19 cellular contexts compared by ENCODE assay signal in genomic region chr12:57165741-57166140, GRCh38. TPM values are rescaled to one million over a fixed set of nuclear protein-coding genes. Genes with fewer than 3 reads are reported as not detected.
DNase-seq lines count a peak whose midpoint lies in the region; ATAC-seq and TF ChIP-seq lines count a peak whose summit lies in the region.
"Had no signal": no experiment of that assay in that cellular context is flagged by ENCODE, and none has a peak within 500 bp of the region (broad histone marks: within the 10 kb centered on the region; RNA-seq: fewer than 3 reads in every experiment).

No MANE protein-coding gene starts in this region.

- H3K4me3 Mint-ChIP-seq in Calu3 (ENCODE audit: low read depth, unreplicated experiment): no peak overlapping the region
- no peak overlapping the region for H3K4me3 Mint-ChIP-seq in stimulated activated naive CD8-positive, alpha-beta T cell treated with anti-CD3 and anti-CD28 coated beads, Interleukin-15, amount 100 ng/mL, for 72 hours
- H3K4me3 Mint-ChIP-seq: activated CD4-positive, alpha-beta memory T cell treated with anti-CD3 and anti-CD28 coated beads, Interleukin-2, amount 10 ng/mL, durations not matched to agents 7 days and 5 days; activated naive CD8-positive, alpha-beta T cell treated with anti-CD3 and anti-CD28 coated beads, Interleukin-2, amount 50 U/mL, for 24 hours; natural killer cell treated with Interleukin-12 subunit alpha and Interleukin-12 subunit beta and Interleukin-15 and Interleukin-18, amount 100 ng/mL, for 72 hours had no signal

- H3K4ac ChIP-seq in neuronal stem cell (ENCODE audit: low read length): no peak overlapping the region

- H2AFZ ChIP-seq in mammary epithelial cell (ENCODE audit: low read depth, low read length): no peak overlapping the region
- no peak overlapping the region for H2AFZ ChIP-seq in neuronal stem cell (ENCODE audit: low read length)

- in situ Hi-C loops in mammary epithelial cell (cut with MboI; ENCODE audit: low sequenced_read_pairs in 2 of 2): no loop called here

- no peaks in the 10 kb centered on the region for H4K20me1 ChIP-seq in mammary epithelial cell (ENCODE audit: insufficient read depth, low read length)

- intact Hi-C loops in Calu3 (cut with micrococcal nuclease; ENCODE audit: unreplicated experiment) (no loop called here), mammary epithelial cell (cut with micrococcal nuclease) (no loop called here)

- BruUV-seq in Calu3 (replicated peaks; lab: Mats Ljungman, UMichigan) (no TSS peak), mammary epithelial cell (replicated peaks; lab: Mats Ljungman, UMichigan) (no TSS peak)

- no peaks in the 10 kb centered on the region for H3K79me1 ChIP-seq in neuronal stem cell (ENCODE audit: low read depth, low read length)

- H3K4me1 Mint-ChIP-seq in Calu3 (ENCODE audit: low read depth, unreplicated experiment): peaks cover 23% of the 10 kb centered on the region
- H3K4me1 Mint-ChIP-seq in stimulated activated naive CD8-positive, alpha-beta T cell treated with anti-CD3 and anti-CD28 coated beads, Interleukin-15, amount 100 ng/mL, for 72 hours: peaks cover 15% of the 10 kb centered on the region

- H2AK5ac ChIP-seq in neuronal stem cell (ENCODE audit: low read depth, low read length): no peak overlapping the region

- H3K27me3 ChIP-seq in mammary epithelial cell (ENCODE audit: insufficient read depth, low read length) (no peaks in the 10 kb centered on the region), neuronal stem cell (ENCODE audit: control insufficient read depth in 3 of 3, insufficient read depth in 3 of 3, low read depth in 1 of 3, low read length in 3 of 3) (no peaks in the 10 kb centered on the region)
- H3K27me3 ChIP-seq: BLaER1 treated with 17β-estradiol and CSF1 and Interleukin-3, amounts not matched to agents 10 nM and 100 nM had no signal

- H3K27ac ChIP-seq in mammary epithelial cell (ENCODE audit: insufficient read depth, low read depth, low read length): no peak overlapping the region
- no peak overlapping the region for H3K27ac ChIP-seq in neuronal stem cell (replicated peaks; ENCODE audit: low read length)
- H3K27ac ChIP-seq: lower lobe of right lung had no signal

- no peak overlapping the region for H2BK12ac ChIP-seq in neuronal stem cell (ENCODE audit: low read length)

- H4K8ac ChIP-seq in neuronal stem cell (ENCODE audit: low read depth, low read length): no peak overlapping the region

- no peak overlapping the region for H4K91ac ChIP-seq in neuronal stem cell (ENCODE audit: low read depth, low read length, poor library complexity)

- ATAC-seq in HG02884 (IDR thresholded peaks at IDR 0.05; ENCODE audit: unreplicated experiment): no peak
- no peak for ATAC-seq in stimulated activated naive CD8-positive, alpha-beta T cell treated with anti-CD3 and anti-CD28 coated beads, Interleukin-15, amount 100 ng/mL, for 72 hours
- ATAC-seq: activated naive CD8-positive, alpha-beta T cell treated with anti-CD3 and anti-CD28 coated beads, Interleukin-2, amount 50 U/mL, for 24 hours; K562; lower lobe of right lung; natural killer cell treated with Interleukin-12 subunit alpha and Interleukin-12 subunit beta and Interleukin-15 and Interleukin-18, amount 100 ng/mL, for 72 hours had no signal

- dilution Hi-C loops in mammary epithelial cell (cut with HindIII; ENCODE audit: low sequenced_read_pairs): no loop called here

- 70% methylated on average over 16 of the region's 19 CpGs for WGBS in mammary epithelial cell (ENCODE audit: low coverage, missing lambda C conversion rate)
- no CpG with 5 or more reads among the region's 19 CpGs for WGBS in neuronal stem cell (ENCODE audit: extremely low coverage in 2 of 2, insufficient read length in 2 of 2, insufficient replicate concordance in 1 of 2), 2 donors

- H3K36me3 ChIP-seq in mammary epithelial cell (ENCODE audit: insufficient read depth, low read length): no peaks in the 10 kb centered on the region
- peaks cover 58 to 100% of the 10 kb centered on the region in 2 donors for H3K36me3 ChIP-seq in neuronal stem cell (replicated peaks in 1 of 2; ENCODE audit: control insufficient read depth in 2 of 2, insufficient read depth in 2 of 2, low read length in 2 of 2)

- H3K23ac ChIP-seq in neuronal stem cell (ENCODE audit: low read depth, low read length, poor library complexity): peak overlapping the region; percentile 77

- H2BK15ac ChIP-seq in neuronal stem cell (ENCODE audit: low read length): no peak overlapping the region

- H3K27ac Mint-ChIP-seq in Calu3 (ENCODE audit: unreplicated experiment): no peak overlapping the region
- H3K27ac Mint-ChIP-seq in stimulated activated naive CD8-positive, alpha-beta T cell treated with anti-CD3 and anti-CD28 coated beads, Interleukin-15, amount 100 ng/mL, for 72 hours: no peak overlapping the region
- H3K27ac Mint-ChIP-seq: activated CD4-positive, alpha-beta memory T cell treated with anti-CD3 and anti-CD28 coated beads, Interleukin-2, amount 10 ng/mL, durations not matched to agents 7 days and 5 days; activated naive CD8-positive, alpha-beta T cell treated with anti-CD3 and anti-CD28 coated beads, Interleukin-2, amount 50 U/mL, for 24 hours; natural killer cell treated with Interleukin-12 subunit alpha and Interleukin-12 subunit beta and Interleukin-15 and Interleukin-18, amount 100 ng/mL, for 72 hours had no signal

- H3K9me3 ChIP-seq in mammary epithelial cell (replicated peaks; ENCODE audit: insufficient read depth, low read length): no peaks in the 10 kb centered on the region
- H3K9me3 ChIP-seq in neuronal stem cell (replicated peaks in 1 of 2; ENCODE audit: control insufficient read depth in 2 of 2, insufficient read depth in 1 of 2, low read depth in 1 of 2, low read length in 2 of 2): no peaks in the 10 kb centered on the region
- H3K9me3 ChIP-seq: BLaER1 treated with 17β-estradiol and CSF1 and Interleukin-3, amounts not matched to agents 10 nM and 100 nM; lower lobe of right lung had no signal

- no peak overlapping the region for H3K4me2 ChIP-seq in mammary epithelial cell (ENCODE audit: insufficient read depth, low read depth, low read length)
- H3K4me2 ChIP-seq in neuronal stem cell (ENCODE audit: insufficient read depth, low read length, poor library complexity, severe bottlenecking): no peak overlapping the region

- peaks cover 27% of the 10 kb centered on the region for H3K4me1 ChIP-seq in mammary epithelial cell (ENCODE audit: insufficient read depth, low read length)
- H3K4me1 ChIP-seq in neuronal stem cell (ENCODE audit: control insufficient read depth in 2 of 2, insufficient read depth in 1 of 2, low read depth in 1 of 2, low read length in 2 of 2): no peaks in the 10 kb centered on the region
- H3K4me1 ChIP-seq: lower lobe of right lung had no signal

- TF ChIP-seq CTCF in Calu3 (IDR thresholded peaks at IDR 0.05; ENCODE audit: unreplicated experiment) (no peak), mammary epithelial cell (conservative IDR thresholded peaks at IDR 0.05 in 1 of 2, IDR thresholded peaks at IDR 0.05 in 1 of 2; ENCODE audit: extremely low read depth in 1 of 2, insufficient read depth in 1 of 2, low read depth in 1 of 2, low read length in 2 of 2) (no peak)

- H2BK5ac ChIP-seq in neuronal stem cell (ENCODE audit: low read length): no peak overlapping the region

- no peak overlapping the region for H2BK120ac ChIP-seq in neuronal stem cell (ENCODE audit: low read depth, low read length)

- no peaks in the 10 kb centered on the region for H3K36me3 Mint-ChIP-seq in Calu3 (ENCODE audit: insufficient read depth, unreplicated experiment)
- H3K36me3 Mint-ChIP-seq: natural killer cell treated with Interleukin-12 subunit alpha and Interleukin-12 subunit beta and Interleukin-15 and Interleukin-18, amount 100 ng/mL, for 72 hours had no signal

- H3K9ac ChIP-seq in mammary epithelial cell (ENCODE audit: insufficient read depth, low read length) (no peak overlapping the region), neuronal stem cell (ENCODE audit: low read depth, low read length, poor library complexity) (no peak overlapping the region)

- H3K9me3 Mint-ChIP-seq in Calu3 (ENCODE audit: low read depth, unreplicated experiment): no peaks in the 10 kb centered on the region
- H3K9me3 Mint-ChIP-seq in stimulated activated naive CD8-positive, alpha-beta T cell treated with anti-CD3 and anti-CD28 coated beads, Interleukin-15, amount 100 ng/mL, for 72 hours: no peaks in the 10 kb centered on the region
- H3K9me3 Mint-ChIP-seq: activated CD4-positive, alpha-beta memory T cell treated with anti-CD3 and anti-CD28 coated beads, Interleukin-2, amount 10 ng/mL, durations not matched to agents 7 days and 5 days; activated naive CD8-positive, alpha-beta T cell treated with anti-CD3 and anti-CD28 coated beads, Interleukin-2, amount 50 U/mL, for 24 hours; natural killer cell treated with Interleukin-12 subunit alpha and Interleukin-12 subunit beta and Interleukin-15 and Interleukin-18, amount 100 ng/mL, for 72 hours had no signal

- H3K14ac ChIP-seq in neuronal stem cell (ENCODE audit: low read length): no peak overlapping the region

- H3K18ac ChIP-seq in neuronal stem cell (ENCODE audit: low read length): no peak overlapping the region

- DNase-seq in Calu3 (peak; percentile 64), M059J (ENCODE audit: low read depth) (peak; percentile 19), mammary epithelial cell (peak; percentile 43), neuronal stem cell (ENCODE audit: low spot score) (no peak), DMS79 treated with DMSO at 0.1 percent for 48 hours (lab: John Stamatoyannopoulos, UW) (no peak), iPS-NIHi7 (ENCODE audit: extremely low spot score) (no peak)
- DNase-seq in stimulated activated naive CD8-positive, alpha-beta T cell treated with anti-CD3 and anti-CD28 coated beads, Interleukin-15, amount 100 ng/mL, for 72 hours: no peak
- DNase-seq: activated CD4-positive, alpha-beta memory T cell treated with anti-CD3 and anti-CD28 coated beads, Interleukin-2, amount 10 ng/mL, durations not matched to agents 7 days and 5 days; activated naive CD8-positive, alpha-beta T cell treated with anti-CD3 and anti-CD28 coated beads, Interleukin-2, amount 50 U/mL, for 24 hours; DND-41; lower lobe of right lung; NCI-H2227 treated with DMSO at 0.1 percent for 48 hours had no signal

- H3K4me3 ChIP-seq in mammary epithelial cell (replicated peaks in 1 of 3; ENCODE audit: insufficient read depth in 1 of 3, low read depth in 2 of 3, low read length in 3 of 3) (no peak overlapping the region), neuronal stem cell (ENCODE audit: low read length in 2 of 2) (no peak overlapping the region)
- H3K4me3 ChIP-seq: K562, lower lobe of right lung had no signal

- H3K79me2 ChIP-seq in mammary epithelial cell (ENCODE audit: insufficient read depth, low read length): no peaks in the 10 kb centered on the region

- CTCF ChIA-PET in Calu3 (lab: Charles Lee): interaction anchor here (1.0 kb wide), 2 partner anchors 10 to 38 kb away, joined by 3 to 4 read pairs; partner anchors contain the start of gene LRP1
- CTCF ChIA-PET in mammary epithelial cell (lab: Charles Lee; ENCODE audit: low non-redundant PET): no interaction called here

- H3K27me3 Mint-ChIP-seq in Calu3 (ENCODE audit: unreplicated experiment): peaks cover 13% of the 10 kb centered on the region
- H3K27me3 Mint-ChIP-seq in stimulated activated naive CD8-positive, alpha-beta T cell treated with anti-CD3 and anti-CD28 coated beads, Interleukin-15, amount 100 ng/mL, for 72 hours: no peaks in the 10 kb centered on the region
- H3K27me3 Mint-ChIP-seq: activated CD4-positive, alpha-beta memory T cell treated with anti-CD3 and anti-CD28 coated beads, Interleukin-2, amount 10 ng/mL, durations not matched to agents 7 days and 5 days; activated naive CD8-positive, alpha-beta T cell treated with anti-CD3 and anti-CD28 coated beads, Interleukin-2, amount 50 U/mL, for 24 hours had no signal

RNA-seq across cellular contexts. Expression of gene LRP1-AS, which starts 18.3 kb away (rescaled TPM):
- total RNA-seq in Calu3 (2022): not detected in 2 replicates
- total RNA-seq in M059J (2014; rRNA removed; shearing (Covaris generic)): not detected in 2 replicates
- total RNA-seq in mammary epithelial cell: not detected
- polyA plus RNA-seq in mammary epithelial cell: not detected
- not detected for polyA minus RNA-seq in mammary epithelial cell
- not detected for polyA plus RNA-seq in neuronal stem cell (2013, experiment 1 of 2)
- not detected for polyA plus RNA-seq in neuronal stem cell (2013, experiment 2 of 2)
- total RNA-seq: activated CD4-positive, alpha-beta memory T cell treated with anti-CD3 and anti-CD28 coated beads, Interleukin-2, amount 10 ng/mL, durations not matched to agents 7 days and 5 days; chondrocyte; H1; K562; lower lobe of right lung; natural killer cell treated with Interleukin-12 subunit alpha and Interleukin-12 subunit beta and Interleukin-15 and Interleukin-18, amount 100 ng/mL, for 72 hours; pulmonary artery endothelial cell had no signal
- polyA plus RNA-seq: H1, K562 had no signal

RNA-seq across cellular contexts. Expression of gene LRP1, which starts 37.5 kb away (rescaled TPM):
- total RNA-seq in Calu3 (2022) (12.4 and 16.6 TPM in 2 replicates), mammary epithelial cell (10 to 100 TPM; 33.2 to 57.0 TPM)
- total RNA-seq in M059J (2014; rRNA removed; shearing (Covaris generic)): 8.5 and 24.9 TPM in 2 replicates
- 11.3 TPM for polyA plus RNA-seq in mammary epithelial cell
- polyA minus RNA-seq in mammary epithelial cell: 75.1 TPM
- 13.3 TPM for polyA plus RNA-seq in neuronal stem cell (2013, experiment 1 of 2)
- 12.4 TPM for polyA plus RNA-seq in neuronal stem cell (2013, experiment 2 of 2)

RNA-seq across cellular contexts. Expression of gene NXPH4, which starts 50.9 kb away (rescaled TPM):
- total RNA-seq in Calu3 (2022) (2.0 and 4.1 TPM in 2 replicates), mammary epithelial cell (1 to 10 TPM in 1 of 2 donors, under 1 TPM in 1; 0.67 to 5.3 TPM)
- 3.1 and 6.8 TPM in 2 replicates for total RNA-seq in M059J (2014; rRNA removed; shearing (Covaris generic))
- 0.51 TPM for polyA plus RNA-seq in mammary epithelial cell
- polyA minus RNA-seq in mammary epithelial cell: 0.41 TPM
- 0.26 TPM for polyA plus RNA-seq in neuronal stem cell (2013, experiment 1 of 2)
- 0.29 TPM for polyA plus RNA-seq in neuronal stem cell (2013, experiment 2 of 2)
- total RNA-seq: lower lobe of right lung had no signal

RNA-seq across cellular contexts. Expression of gene STAT6, which starts 54.6 kb away (rescaled TPM):
- total RNA-seq in Calu3 (2022) (213 and 243 TPM in 2 replicates), mammary epithelial cell (100 to 1,000 TPM in 1 of 2 donors, 10 to 100 TPM in 1; 65.3 to 150 TPM)
- not detected in 2 replicates for total RNA-seq in M059J (2014; rRNA removed; shearing (Covaris generic))
- 170 TPM for polyA plus RNA-seq in mammary epithelial cell
- 136 TPM for polyA minus RNA-seq in mammary epithelial cell
- 9.9 TPM for polyA plus RNA-seq in neuronal stem cell (2013, experiment 1 of 2)
- 8.0 TPM for polyA plus RNA-seq in neuronal stem cell (2013, experiment 2 of 2)

Comparison
In these comparisons a context has a peak if more than half of its experiments do, and no peak if none do; other contexts are left out.
1. DNase-seq: peak in Calu3 (single experiment), M059J (single experiment) and mammary epithelial cell (single experiment); none in neuronal stem cell (single experiment), stimulated activated naive CD8-positive, alpha-beta T cell treated with anti-CD3 and anti-CD28 coated beads, Interleukin-15, amount 100 ng/mL, for 72 hours (0 of 2), DMS79 treated with DMSO at 0.1 percent for 48 hours (single experiment) and iPS-NIHi7 (single experiment).